11 cellular contexts compared by ENCODE assay signal in genomic region chr12:118981285-118982201, GRCh38. TPM values are rescaled to one million over a fixed set of nuclear protein-coding genes. Genes with fewer than 3 reads are reported as not detected.
DNase-seq lines count a peak whose midpoint lies in the region; ATAC-seq and TF ChIP-seq lines count a peak whose summit lies in the region.
"Had no signal": no experiment of that assay in that cellular context is flagged by ENCODE, and none has a peak within 500 bp of the region (broad histone marks: within the 10 kb centered on the region; RNA-seq: fewer than 3 reads in every experiment).

SRRM4 (plus strand) TSS chr12:118981541; CDS start chr12:118981883, 342 bp downstream.

- H3K4me1 Mint-ChIP-seq in activated naive CD8-positive, alpha-beta T cell treated with anti-CD3 and anti-CD28 coated beads, Interleukin-2, amount 10 ng/mL, durations not matched to agents 7 days and 5 days = no peaks in the 10 kb centered on the region
- H3K4me1 Mint-ChIP-seq in activated naive CD8-positive, alpha-beta T cell treated with anti-CD3 and anti-CD28 coated beads for 36 hours = no peaks in the 10 kb centered on the region

- no peak within 1 kb of the TSS for H3K27ac Mint-ChIP-seq in activated naive CD8-positive, alpha-beta T cell treated with anti-CD3 and anti-CD28 coated beads, Interleukin-2, amount 10 ng/mL, durations not matched to agents 7 days and 5 days
- H3K27ac Mint-ChIP-seq in activated naive CD8-positive, alpha-beta T cell treated with anti-CD3 and anti-CD28 coated beads for 36 hours = no peak within 1 kb of the TSS

- H3K27ac ChIP-seq in upper lobe of right lung = no peak within 1 kb of the TSS
- H3K27ac ChIP-seq: BLaER1, Peyer's patch had no signal

- peaks cover 46% of the 10 kb centered on the region for H3K27me3 ChIP-seq in upper lobe of right lung

- POLR2A ChIA-PET in activated naive CD8-positive, alpha-beta T cell treated with anti-CD3 and anti-CD28 coated beads, Interleukin-2, amount 10 ng/mL, durations not matched to agents 7 days and 5 days (lab: Charles Lee) = no interaction called here

- no peaks in the 10 kb centered on the region for H3K36me3 Mint-ChIP-seq in activated naive CD8-positive, alpha-beta T cell treated with anti-CD3 and anti-CD28 coated beads, Interleukin-2, amount 10 ng/mL, durations not matched to agents 7 days and 5 days
- no peaks in the 10 kb centered on the region for H3K36me3 Mint-ChIP-seq in activated naive CD8-positive, alpha-beta T cell treated with anti-CD3 and anti-CD28 coated beads for 36 hours

- DNase-seq in activated naive CD8-positive, alpha-beta T cell treated with anti-CD3 and anti-CD28 coated beads, Interleukin-2, amount 10 ng/mL, durations not matched to agents 7 days and 5 days = peak; percentile 33
- no peak for DNase-seq in activated naive CD8-positive, alpha-beta T cell treated with anti-CD3 and anti-CD28 coated beads for 36 hours
- DNase-seq in hypothalamus (lab: John Stamatoyannopoulos, UW) = peak in 38 of 51 donors; percentile 4 to 82 (median 36)
- DNase-seq in upper lobe of right lung = peak; percentile 64
- DNase-seq in HCEC 1CT = no peak
- no peak for DNase-seq in OCI-M2 (lab: John Stamatoyannopoulos, UW; ENCODE audit: unreplicated experiment)
- DNase-seq: Peyer's patch had no signal

- H3K9me3 ChIP-seq in upper lobe of right lung = no peaks in the 10 kb centered on the region
- H3K9me3 ChIP-seq: BLaER1, Peyer's patch had no signal

- no peak for TF ChIP-seq CTCF in upper lobe of right lung (IDR thresholded peaks at IDR 0.05)

- intact Hi-C loops in upper lobe of right lung (cut with DNase I) = no loop called here

- H3K9me3 Mint-ChIP-seq in activated naive CD8-positive, alpha-beta T cell treated with anti-CD3 and anti-CD28 coated beads, Interleukin-2, amount 10 ng/mL, durations not matched to agents 7 days and 5 days = no peaks in the 10 kb centered on the region
- peaks cover 5% of the 10 kb centered on the region for H3K9me3 Mint-ChIP-seq in activated naive CD8-positive, alpha-beta T cell treated with anti-CD3 and anti-CD28 coated beads for 36 hours

- H3K36me3 ChIP-seq in upper lobe of right lung = no peaks in the 10 kb centered on the region
- H3K36me3 ChIP-seq: BLaER1, Peyer's patch had no signal

- H3K27me3 Mint-ChIP-seq in activated naive CD8-positive, alpha-beta T cell treated with anti-CD3 and anti-CD28 coated beads, Interleukin-2, amount 10 ng/mL, durations not matched to agents 7 days and 5 days = peaks cover 26% of the 10 kb centered on the region
- H3K27me3 Mint-ChIP-seq in activated naive CD8-positive, alpha-beta T cell treated with anti-CD3 and anti-CD28 coated beads for 36 hours = peaks cover 58% of the 10 kb centered on the region

- H3K4me3 ChIP-seq in upper lobe of right lung = no peak within 1 kb of the TSS
- H3K4me3 ChIP-seq: BLaER1, Peyer's patch had no signal

- no peaks in the 10 kb centered on the region for H3K4me1 ChIP-seq in upper lobe of right lung
- H3K4me1 ChIP-seq: BLaER1, Peyer's patch had no signal

- H3K4me3 Mint-ChIP-seq in activated naive CD8-positive, alpha-beta T cell treated with anti-CD3 and anti-CD28 coated beads, Interleukin-2, amount 10 ng/mL, durations not matched to agents 7 days and 5 days = no peak within 1 kb of the TSS
- H3K4me3 Mint-ChIP-seq in activated naive CD8-positive, alpha-beta T cell treated with anti-CD3 and anti-CD28 coated beads for 36 hours = no peak within 1 kb of the TSS

- ATAC-seq in activated naive CD8-positive, alpha-beta T cell treated with anti-CD3 and anti-CD28 coated beads, Interleukin-2, amount 10 ng/mL, durations not matched to agents 7 days and 5 days (ENCODE audit: low read depth) = no peak
- peak; percentile 20 for ATAC-seq in upper lobe of right lung
- no peak for ATAC-seq in HG03045 (IDR thresholded peaks at IDR 0.05; ENCODE audit: unreplicated experiment)
- ATAC-seq: left colon had no signal

TF ChIP-seq in PFSK-1, 5 proteins besides CTCF, POLR2A, EP300 and RAD21:
- TF ChIP-seq REST (IDR thresholded peaks at IDR 0.05; ENCODE audit: insufficient read depth in 1 of 2, low read depth in 2 of 2, low read length in 2 of 2) (peak; percentile 73 to 93), SIN3A (IDR thresholded peaks at IDR 0.05; ENCODE audit: borderline replicate concordance, insufficient read depth, low read length) (no peak)

RNA-seq across cellular contexts. Expression of gene SRRM4, which starts in this region (rescaled TPM):
- total RNA-seq in activated naive CD8-positive, alpha-beta T cell treated with anti-CD3 and anti-CD28 coated beads, Interleukin-2, amount 10 ng/mL, durations not matched to agents 7 days and 5 days = not detected
- total RNA-seq in activated naive CD8-positive, alpha-beta T cell treated with anti-CD3 and anti-CD28 coated beads for 36 hours = not detected
- not detected for polyA plus RNA-seq in PFSK-1 (2012; ENCODE audit: insufficient read length, low read depth)
- 0.12 TPM for total RNA-seq in upper lobe of right lung
- total RNA-seq: left colon, Peyer's patch had no signal

Comparison
In these comparisons a context has a peak if more than half of its experiments do, and no peak if none do; other contexts are left out.
1. Peak in DNase-seq in activated naive CD8-positive, alpha-beta T cell treated with anti-CD3 and anti-CD28 coated beads, Interleukin-2, amount 10 ng/mL, durations not matched to agents 7 days and 5 days; RNA of the gene not detected or under 1 TPM.
2. Peak in DNase-seq and ATAC-seq in upper lobe of right lung; RNA of the gene not detected or under 1 TPM.
3. DNase-seq: peak in hypothalamus (38 of 51); none in activated naive CD8-positive, alpha-beta T cell treated with anti-CD3 and anti-CD28 coated beads for 36 hours (single experiment), HCEC 1CT (single experiment) and OCI-M2 (single experiment).